1 cellular context compared by ENCODE assay signal in genomic region chr19:7789447-7789846, GRCh38.
TF ChIP-seq lines count a peak whose summit lies in the region.

No MANE protein-coding gene starts in this region.

TF ChIP-seq in GM23338, 12 proteins besides CTCF, POLR2A, EP300 and RAD21 (continued from another document):
- TF ChIP-seq ZNF462 (CRISPR knock-in tag; IDR thresholded peaks at IDR 0.05) (no peak), JUNB (IDR thresholded peaks at IDR 0.05; ENCODE audit: unreplicated experiment) (no peak), ZNF331 (CRISPR knock-in tag; IDR thresholded peaks at IDR 0.05; ENCODE audit: low read depth) (no peak), NANOG (IDR thresholded peaks at IDR 0.05; ENCODE audit: borderline replicate concordance) (no peak), ETS1 (IDR thresholded peaks at IDR 0.05) (no peak), POLR2AphosphoS5 (IDR thresholded peaks at IDR 0.05; ENCODE audit: low read depth) (peak; percentile 29; the same call in 1 of the 2 replicates), EZH2phosphoT487 (IDR thresholded peaks at IDR 0.05; ENCODE audit: unreplicated experiment) (no peak)
